In the genomic region with DNA sequence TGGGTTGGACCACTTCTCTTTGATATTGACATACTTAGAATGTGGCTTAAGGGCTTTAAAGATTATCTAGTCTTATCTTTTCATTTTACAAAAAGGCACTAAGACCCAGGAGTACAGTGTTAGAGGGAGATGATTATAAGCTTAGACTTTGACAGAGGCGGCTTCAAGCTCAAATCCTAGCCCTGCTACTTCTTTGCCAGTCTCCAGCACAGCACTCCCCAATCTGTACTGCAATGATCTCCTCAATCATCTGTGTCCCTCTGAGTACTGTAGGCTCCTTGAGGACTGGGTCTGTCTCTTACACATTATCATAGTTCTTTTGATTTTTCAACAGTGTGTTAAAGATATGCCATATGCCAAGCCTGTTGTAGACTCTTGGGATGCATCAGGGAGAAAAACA, we compare ENCODE assay signal across 18 cellular contexts.
DNase-seq lines count a peak whose midpoint lies in the region; ATAC-seq and TF ChIP-seq lines count a peak whose summit lies in the region.
"Had no signal": no experiment of that assay in that cellular context is flagged by ENCODE, and none has a peak within 500 bp of the region (broad histone marks: within the 10 kb centered on the region; RNA-seq: fewer than 3 reads in every experiment).

No MANE protein-coding gene starts in this region.

- no peaks in the 10 kb centered on the region for H3K36me3 ChIP-seq in WERI-Rb-1
- H3K36me3 ChIP-seq in psoas muscle (ENCODE audit: insufficient read depth in 1 of 2, low read depth in 1 of 2), result no peaks in the 10 kb centered on the region

- peaks cover 18% of the 10 kb centered on the region for H3K36me3 Mint-ChIP-seq in HFFc6 (ENCODE audit: low read depth)
- H3K36me3 Mint-ChIP-seq: CD4-positive, alpha-beta memory T cell had no signal

- no peak overlapping the region for H3K4me3 Mint-ChIP-seq in HFFc6
- H3K4me3 Mint-ChIP-seq: CD4-positive, alpha-beta memory T cell had no signal

- H3K27ac Mint-ChIP-seq in HFFc6, result peak overlapping the region; percentile 93
- H3K27ac Mint-ChIP-seq: CD4-positive, alpha-beta memory T cell had no signal

- H3K27ac ChIP-seq in WERI-Rb-1 (peak overlapping the region; percentile 48), psoas muscle (peak overlapping the region; percentile 70)
- H3K27ac ChIP-seq: GM23248 had no signal

- peaks cover 43% of the 10 kb centered on the region for H3K4me1 ChIP-seq in psoas muscle

- H3K27me3 ChIP-seq in WERI-Rb-1 (ENCODE audit: insufficient read depth, low read depth, severe bottlenecking) (no peaks in the 10 kb centered on the region), psoas muscle (ENCODE audit: insufficient read depth in 3 of 3, low read length in 2 of 3) (no peaks in the 10 kb centered on the region)

- TF ChIP-seq CTCF in HFFc6 (IDR thresholded peaks at IDR 0.05) (no peak), WERI-Rb-1 (IDR thresholded peaks at IDR 0.05; ENCODE audit: low read depth, low read length) (no peak), psoas muscle (IDR thresholded peaks at IDR 0.05) (no peak)

- H3K9me3 Mint-ChIP-seq in HFFc6, result no peaks in the 10 kb centered on the region
- H3K9me3 Mint-ChIP-seq: CD4-positive, alpha-beta memory T cell had no signal

- H3K27me3 Mint-ChIP-seq in HFFc6 (ENCODE audit: insufficient read depth), result no peaks in the 10 kb centered on the region; the same call in none of the 2 replicates

- no peak overlapping the region for H3K4me3 ChIP-seq in WERI-Rb-1 (ENCODE audit: low read depth, low read length)
- no peak overlapping the region for H3K4me3 ChIP-seq in psoas muscle
- H3K4me3 ChIP-seq: GM12878, GM23248 had no signal

- DNase-seq in HFFc6 (no peak), WERI-Rb-1 (peak; percentile 83), psoas muscle (no peak), HUDEP-2 (lab: John Stamatoyannopoulos, UW; ENCODE audit: unreplicated experiment in 76 of 76) (no peak)
- DNase-seq in activated CD8-positive, alpha-beta memory T cell treated with anti-CD3 and anti-CD28 coated beads, Interleukin-2, amount 50 U/mL, for 48 hours, result no peak
- DNase-seq in stimulated activated CD8-positive, alpha-beta memory T cell treated with anti-CD3 and anti-CD28 coated beads, Interleukin-4, amount 100 ng/mL, for 48 hours, result no peak
- DNase-seq: C1 segment of cervical spinal cord; Calu3; CD4-positive, alpha-beta memory T cell; COR-L47; DMS 273 treated with DMSO at 0.1 percent for 48 hours; DMS79; EL; GDM1; GM23248; H7; HCEC 1CT had no signal

- no peak for ATAC-seq in psoas muscle
- ATAC-seq: GM12878 had no signal

- H3K9me3 ChIP-seq in WERI-Rb-1 (ENCODE audit: severe bottlenecking), result no peaks in the 10 kb centered on the region
- H3K9me3 ChIP-seq in psoas muscle, result no peaks in the 10 kb centered on the region

- intact Hi-C loops in psoas muscle (cut with DNase I), result loop anchor here in 1 of 2 donors (5.0 kb wide), 1 partner anchor 559 kb away; no protein-coding TSS in a partner anchor

- H3K4me1 Mint-ChIP-seq in HFFc6 (ENCODE audit: low read depth), result peaks cover 77% of the 10 kb centered on the region
- H3K4me1 Mint-ChIP-seq: CD4-positive, alpha-beta memory T cell had no signal

- 96 to 98% (median 96%) methylated on average over 1 of the region's 1 CpG for WGBS in psoas muscle, 3 donors
